26 cellular contexts compared by ENCODE assay signal in the genomic region with DNA sequence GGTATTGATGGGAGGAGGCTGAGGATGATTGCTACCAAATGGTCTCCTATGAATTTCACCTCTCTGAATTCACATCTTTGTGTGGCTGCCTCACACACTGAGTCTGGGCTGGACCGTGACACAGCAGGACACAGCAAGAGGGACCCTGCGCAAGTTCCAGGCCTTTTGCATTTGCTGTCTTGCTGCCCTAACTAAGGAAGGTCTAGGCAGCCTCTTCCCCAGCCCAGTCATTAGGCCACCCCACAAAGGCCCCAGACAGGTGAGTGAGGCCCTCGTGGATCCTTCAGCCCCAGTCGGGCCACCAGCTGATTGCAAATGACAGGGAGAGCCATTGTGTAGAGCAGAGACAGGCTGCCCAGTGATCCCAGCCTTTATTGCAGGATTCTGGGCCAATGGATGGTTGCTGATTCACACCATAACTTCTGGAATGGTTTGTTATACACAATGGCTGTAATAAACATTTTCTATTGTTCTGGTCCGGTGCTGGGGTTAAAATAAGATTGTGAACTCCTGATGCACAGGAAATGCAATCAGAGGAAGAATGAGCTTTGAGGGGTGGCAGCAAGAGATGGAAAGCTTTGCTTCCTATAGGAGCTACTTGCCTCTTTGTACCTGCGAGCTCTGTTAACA.
"Had no signal": no experiment of that assay in that cellular context is flagged by ENCODE, and none has a peak within 500 bp of the region (broad histone marks: within the 10 kb centered on the region; RNA-seq: fewer than 3 reads in every experiment).

No MANE protein-coding gene starts in this region.

- H3K4me1 Mint-ChIP-seq: activated CD4-positive, alpha-beta memory T cell treated with anti-CD3 and anti-CD28 coated beads, Interleukin-2, amount 10 ng/mL, durations not matched to agents 7 days and 5 days; activated CD4-positive, alpha-beta T cell treated with anti-CD3 and anti-CD28 coated beads, Interleukin-2, amount 10 ng/mL, durations not matched to agents 7 days and 5 days; activated T-helper 17 cell treated with anti-CD3 and anti-CD28 coated beads, Interleukin-2, amount 50 U/mL, for 72 hours; T-helper 17 cell had no signal

- H3K4me3 Mint-ChIP-seq: activated CD4-positive, alpha-beta memory T cell treated with anti-CD3 and anti-CD28 coated beads, Interleukin-2, amount 10 ng/mL, durations not matched to agents 7 days and 5 days; activated CD4-positive, alpha-beta T cell treated with anti-CD3 and anti-CD28 coated beads, Interleukin-2, amount 10 ng/mL, durations not matched to agents 7 days and 5 days; activated naive CD4-positive, alpha-beta T cell treated with anti-CD3 and anti-CD28 coated beads for 36 hours; activated naive CD8-positive, alpha-beta T cell; activated T-helper 17 cell treated with anti-CD3 and anti-CD28 coated beads, Interleukin-2, amount 50 U/mL, for 72 hours; brain; T-helper 17 cell had no signal

- H3K27me3 ChIP-seq: MG63 had no signal

- DNase-seq: activated CD4-positive, alpha-beta memory T cell treated with anti-CD3 and anti-CD28 coated beads, Interleukin-2, amount 10 ng/mL, durations not matched to agents 7 days and 5 days; activated CD4-positive, alpha-beta T cell treated with anti-CD3 and anti-CD28 coated beads, Interleukin-2, amount 10 ng/mL, durations not matched to agents 7 days and 5 days; activated CD4-positive, CD25-positive, alpha-beta regulatory T cell; activated gamma-delta T cell; activated naive CD4-positive, alpha-beta T cell treated with anti-CD3 and anti-CD28 coated beads for 36 hours; activated T-cell treated with anti-CD3 and anti-CD28 coated beads for 4 hours; activated T-cell treated with anti-CD3 and anti-CD28 coated beads, Interleukin-2, amount 50 U/mL, for 48 hours; amygdala; MG63; MV-4-11; NCI-H1092 treated with DMSO at 0.1 percent for 48 hours; NCI-H1417 treated with DMSO at 0.1 percent for 48 hours; NCI-H187; NCI-H2081; NCI-H446; NCI-H524; PC-3; SIG-M5; T-helper 17 cell; T-helper 9 cell had no signal

- H3K36me3 ChIP-seq: MG63 had no signal

- H3K27ac ChIP-seq: VCaP had no signal

- H3K9me3 Mint-ChIP-seq: activated CD4-positive, alpha-beta memory T cell treated with anti-CD3 and anti-CD28 coated beads, Interleukin-2, amount 10 ng/mL, durations not matched to agents 7 days and 5 days; activated CD4-positive, alpha-beta T cell treated with anti-CD3 and anti-CD28 coated beads, Interleukin-2, amount 10 ng/mL, durations not matched to agents 7 days and 5 days; activated naive CD4-positive, alpha-beta T cell treated with anti-CD3 and anti-CD28 coated beads for 36 hours; activated T-helper 17 cell treated with anti-CD3 and anti-CD28 coated beads, Interleukin-2, amount 50 U/mL, for 72 hours had no signal

- ATAC-seq: activated T-helper 17 cell treated with anti-CD3 and anti-CD28 coated beads, Interleukin-2, amount 50 U/mL, for 72 hours; PC-3; T-helper 17 cell had no signal

- FAIRE-seq: astrocyte, RCC 7860 had no signal

- H3K36me3 Mint-ChIP-seq: activated naive CD8-positive, alpha-beta T cell; brain had no signal

- H3K4me3 ChIP-seq: MG63 had no signal

- H3K27me3 Mint-ChIP-seq: activated CD4-positive, alpha-beta memory T cell treated with anti-CD3 and anti-CD28 coated beads, Interleukin-2, amount 10 ng/mL, durations not matched to agents 7 days and 5 days; activated CD4-positive, alpha-beta T cell treated with anti-CD3 and anti-CD28 coated beads, Interleukin-2, amount 10 ng/mL, durations not matched to agents 7 days and 5 days; activated naive CD8-positive, alpha-beta T cell; activated T-helper 17 cell treated with anti-CD3 and anti-CD28 coated beads, Interleukin-2, amount 50 U/mL, for 72 hours had no signal

- H3K27ac Mint-ChIP-seq: activated CD4-positive, alpha-beta memory T cell treated with anti-CD3 and anti-CD28 coated beads, Interleukin-2, amount 10 ng/mL, durations not matched to agents 7 days and 5 days; activated CD4-positive, alpha-beta T cell treated with anti-CD3 and anti-CD28 coated beads, Interleukin-2, amount 10 ng/mL, durations not matched to agents 7 days and 5 days; activated naive CD4-positive, alpha-beta T cell treated with anti-CD3 and anti-CD28 coated beads for 36 hours; activated naive CD8-positive, alpha-beta T cell; activated T-helper 17 cell treated with anti-CD3 and anti-CD28 coated beads, Interleukin-2, amount 50 U/mL, for 72 hours; brain; T-helper 17 cell had no signal
